ENCODE assay signal across 1 cellular context in the genomic region with DNA sequence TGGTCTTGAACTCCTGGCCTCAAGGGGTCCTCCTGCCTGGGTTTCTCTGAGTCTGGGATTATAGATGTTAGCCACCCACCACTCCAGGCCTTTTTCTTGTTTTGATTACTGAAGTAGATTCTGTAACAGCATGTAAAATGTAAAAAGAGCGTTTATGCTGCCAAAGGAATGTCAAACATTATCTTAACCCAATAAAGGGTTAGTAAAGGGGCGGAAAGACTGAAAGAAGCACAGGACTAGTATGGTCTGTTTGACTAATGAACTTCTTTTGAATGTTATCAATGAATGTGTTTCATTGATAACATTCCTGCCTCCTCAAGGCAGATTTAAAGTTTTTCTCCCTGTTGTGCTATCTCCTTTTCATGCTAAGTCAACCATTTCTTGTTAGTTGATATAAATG.
TF ChIP-seq lines count a peak whose summit lies in the region.

No MANE protein-coding gene starts in this region.

TF ChIP-seq in K562, 482 proteins besides CTCF, POLR2A, EP300 and RAD21:
- TF ChIP-seq, protein P1, sequence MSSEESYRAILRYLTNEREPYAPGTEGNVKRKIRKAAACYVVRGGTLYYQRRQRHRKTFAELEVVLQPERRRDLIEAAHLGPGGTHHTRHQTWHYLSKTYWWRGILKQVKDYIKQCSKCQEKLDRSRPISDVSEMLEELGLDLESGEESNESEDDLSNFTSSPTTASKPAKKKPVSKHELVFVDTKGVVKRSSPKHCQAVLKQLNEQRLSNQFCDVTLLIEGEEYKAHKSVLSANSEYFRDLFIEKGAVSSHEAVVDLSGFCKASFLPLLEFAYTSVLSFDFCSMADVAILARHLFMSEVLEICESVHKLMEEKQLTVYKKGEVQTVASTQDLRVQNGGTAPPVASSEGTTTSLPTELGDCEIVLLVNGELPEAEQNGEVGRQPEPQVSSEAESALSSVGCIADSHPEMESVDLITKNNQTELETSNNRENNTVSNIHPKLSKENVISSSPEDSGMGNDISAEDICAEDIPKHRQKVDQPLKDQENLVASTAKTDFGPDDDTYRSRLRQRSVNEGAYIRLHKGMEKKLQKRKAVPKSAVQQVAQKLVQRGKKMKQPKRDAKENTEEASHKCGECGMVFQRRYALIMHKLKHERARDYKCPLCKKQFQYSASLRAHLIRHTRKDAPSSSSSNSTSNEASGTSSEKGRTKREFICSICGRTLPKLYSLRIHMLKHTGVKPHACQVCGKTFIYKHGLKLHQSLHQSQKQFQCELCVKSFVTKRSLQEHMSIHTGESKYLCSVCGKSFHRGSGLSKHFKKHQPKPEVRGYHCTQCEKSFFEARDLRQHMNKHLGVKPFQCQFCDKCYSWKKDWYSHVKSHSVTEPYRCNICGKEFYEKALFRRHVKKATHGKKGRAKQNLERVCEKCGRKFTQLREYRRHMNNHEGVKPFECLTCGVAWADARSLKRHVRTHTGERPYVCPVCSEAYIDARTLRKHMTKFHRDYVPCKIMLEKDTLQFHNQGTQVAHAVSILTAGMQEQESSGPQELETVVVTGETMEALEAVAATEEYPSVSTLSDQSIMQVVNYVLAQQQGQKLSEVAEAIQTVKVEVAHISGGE (CRISPR knock-in tag; IDR thresholded peaks at IDR 0.05) = 0 out of 6 replicates have a peak, but pooled peaks of 1 of the 3 experiments have one; percentile 22
- TF ChIP-seq, protein P2, sequence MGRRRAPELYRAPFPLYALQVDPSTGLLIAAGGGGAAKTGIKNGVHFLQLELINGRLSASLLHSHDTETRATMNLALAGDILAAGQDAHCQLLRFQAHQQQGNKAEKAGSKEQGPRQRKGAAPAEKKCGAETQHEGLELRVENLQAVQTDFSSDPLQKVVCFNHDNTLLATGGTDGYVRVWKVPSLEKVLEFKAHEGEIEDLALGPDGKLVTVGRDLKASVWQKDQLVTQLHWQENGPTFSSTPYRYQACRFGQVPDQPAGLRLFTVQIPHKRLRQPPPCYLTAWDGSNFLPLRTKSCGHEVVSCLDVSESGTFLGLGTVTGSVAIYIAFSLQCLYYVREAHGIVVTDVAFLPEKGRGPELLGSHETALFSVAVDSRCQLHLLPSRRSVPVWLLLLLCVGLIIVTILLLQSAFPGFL (CRISPR knock-in tag; IDR thresholded peaks at IDR 0.05) = no peak
- peak; percentile 26; the same call in 1 of the 2 replicates for TF ChIP-seq CBFA2T3 (IDR thresholded peaks at IDR 0.05)
- TF ChIP-seq, protein P3, sequence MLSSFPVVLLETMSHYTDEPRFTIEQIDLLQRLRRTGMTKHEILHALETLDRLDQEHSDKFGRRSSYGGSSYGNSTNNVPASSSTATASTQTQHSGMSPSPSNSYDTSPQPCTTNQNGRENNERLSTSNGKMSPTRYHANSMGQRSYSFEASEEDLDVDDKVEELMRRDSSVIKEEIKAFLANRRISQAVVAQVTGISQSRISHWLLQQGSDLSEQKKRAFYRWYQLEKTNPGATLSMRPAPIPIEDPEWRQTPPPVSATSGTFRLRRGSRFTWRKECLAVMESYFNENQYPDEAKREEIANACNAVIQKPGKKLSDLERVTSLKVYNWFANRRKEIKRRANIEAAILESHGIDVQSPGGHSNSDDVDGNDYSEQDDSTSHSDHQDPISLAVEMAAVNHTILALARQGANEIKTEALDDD (IDR thresholded peaks at IDR 0.05) = peak; percentile 94
